3 cellular contexts compared by ENCODE assay signal in the genomic region with DNA sequence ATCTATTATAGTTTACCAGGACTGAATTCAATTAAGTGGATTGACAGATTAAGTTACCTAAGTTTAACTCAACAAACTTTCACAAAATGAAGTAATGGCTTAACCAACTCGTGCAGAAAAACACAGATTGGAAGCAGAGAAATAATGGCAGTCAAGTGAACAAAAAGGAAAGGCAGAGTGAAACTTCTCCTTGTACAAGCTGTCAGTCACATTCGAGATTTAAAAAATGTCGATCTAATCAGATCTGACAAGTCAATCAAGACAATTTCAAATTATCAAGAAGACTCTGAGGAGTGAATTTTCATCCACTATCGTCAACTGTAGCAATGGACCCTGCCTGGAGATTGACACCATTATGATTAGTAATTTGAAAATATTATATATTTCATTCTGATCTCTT. TPM values are rescaled to one million over a fixed set of nuclear protein-coding genes. Genes with fewer than 3 reads are reported as not detected.
"Had no signal": no experiment of that assay in that cellular context is flagged by ENCODE, and none has a peak within 500 bp of the region (broad histone marks: within the 10 kb centered on the region; RNA-seq: fewer than 3 reads in every experiment).

No MANE protein-coding gene starts in this region.

RNA-seq across cellular contexts. Expression of gene RHCE, which starts 3.3 kb away (rescaled TPM):
- total RNA-seq: mesenteric fat pad, mononuclear cell had no signal
- polyA plus RNA-seq: immature natural killer cell had no signal
